1 cellular context compared by ENCODE assay signal in the genomic region with DNA sequence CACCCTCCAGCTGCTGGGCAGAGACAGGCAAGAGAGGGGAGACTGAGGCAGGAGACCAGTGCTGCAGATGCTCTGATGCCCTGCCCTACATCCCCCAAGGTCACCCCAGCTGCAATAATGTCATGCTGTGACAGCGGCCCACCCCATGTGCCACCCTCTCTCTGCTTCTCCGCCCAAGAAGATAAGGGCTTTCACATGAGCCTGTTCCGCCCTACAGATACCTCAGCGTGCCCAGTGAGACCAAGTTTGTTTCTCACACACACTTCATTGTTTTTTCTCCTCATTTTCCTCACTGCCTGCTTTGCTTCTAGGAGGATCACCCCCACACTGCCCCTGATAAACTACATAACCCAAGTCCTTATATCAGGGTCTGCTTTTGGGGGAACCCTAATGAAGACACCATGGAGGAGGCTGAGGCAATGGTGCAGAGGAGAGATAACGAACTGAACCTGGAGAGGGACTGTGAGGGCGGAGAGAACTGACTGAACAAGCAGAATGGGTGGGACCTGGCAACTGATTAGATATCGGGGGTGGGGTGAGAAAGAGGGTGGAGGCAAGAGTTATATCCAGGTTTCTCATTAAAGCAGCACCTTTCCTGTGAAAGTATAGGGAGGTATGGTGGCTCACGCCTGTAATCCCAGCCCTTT.
TF ChIP-seq lines count a peak whose summit lies in the region.

No MANE protein-coding gene starts in this region.

TF ChIP-seq in K562, 482 proteins besides CTCF, POLR2A, EP300 and RAD21 (continued from another document and continues in another):
- TF ChIP-seq PCBP2 (IDR thresholded peaks at IDR 0.05; ENCODE audit: low read depth, low read length, poor library complexity, severe bottlenecking) (no peak), KDM5B (IDR thresholded peaks at IDR 0.05; ENCODE audit: insufficient replicate concordance, low read depth, low read length) (no peak), NBN (IDR thresholded peaks at IDR 0.05; ENCODE audit: low read depth) (peak; percentile 91), TRIM24 (IDR thresholded peaks at IDR 0.05) (peak; percentile 62 to 68; a peak in 3 of 4 replicates), MYC (IDR thresholded peaks at IDR 0.05; ENCODE audit: low read depth, low read length) (peak; percentile 63), MYC (CRISPR knock-in tag; IDR thresholded peaks at IDR 0.05; ENCODE audit: borderline replicate concordance, low read depth) (no peak), ZNF589 (CRISPR knock-in tag; IDR thresholded peaks at IDR 0.05; ENCODE audit: low read depth) (0 out of 2 replicates have a peak, but pooled peaks have one; percentile 48), CREB1 (IDR thresholded peaks at IDR 0.05) (no peak), CREB1 (CRISPR knock-in tag; IDR thresholded peaks at IDR 0.05) (no peak), NEUROD1 (IDR thresholded peaks at IDR 0.05; ENCODE audit: borderline replicate concordance, low read depth, low read length, partially characterized antibody) (peak; percentile 34), FOXK1 (CRISPR knock-in tag; IDR thresholded peaks at IDR 0.05; ENCODE audit: borderline replicate concordance) (no peak), ZEB2 (IDR thresholded peaks at IDR 0.05) (peak; percentile 85; the same call in 1 of the 2 replicates), ZNF3 (CRISPR knock-in tag; IDR thresholded peaks at IDR 0.05) (no peak), CEBPG (CRISPR knock-in tag; IDR thresholded peaks at IDR 0.05) (peak; percentile 46; the same call in 1 of the 2 replicates), CEBPG (tag; conservative IDR thresholded peaks at IDR 0.05 in 1 of 2, IDR thresholded peaks at IDR 0.05 in 1 of 2) (no peak), FUS (optimal IDR thresholded peaks at IDR 0.05; ENCODE audit: low read depth, low read length) (no peak), FOSL1 (tag; conservative IDR thresholded peaks at IDR 0.05) (no peak; the same call in 1 of the 2 replicates), SREBF2 (CRISPR knock-in tag; IDR thresholded peaks at IDR 0.05) (no peak), ZNF184 (CRISPR knock-in tag; IDR thresholded peaks at IDR 0.05) (no peak), RBFOX2 (IDR thresholded peaks at IDR 0.05; ENCODE audit: low read depth, low read length) (peak; percentile 45), MED1 (CRISPR knock-in tag; IDR thresholded peaks at IDR 0.05; ENCODE audit: borderline replicate concordance) (no peak), RFX7 (CRISPR knock-in tag; IDR thresholded peaks at IDR 0.05) (no peak; the same call in 1 of the 2 replicates), RUNX1 (IDR thresholded peaks at IDR 0.05; ENCODE audit: low read depth) (0 out of 2 replicates have a peak, but pooled peaks have one; percentile 20), HLTF (IDR thresholded peaks at IDR 0.05) (no peak), BHLHE40 (IDR thresholded peaks at IDR 0.05; ENCODE audit: low read length) (peak; percentile 66; the same call in 1 of the 2 replicates), SIRT6 (IDR thresholded peaks at IDR 0.05; ENCODE audit: low read depth, low read length) (no peak), ZNF133 (CRISPR knock-in tag; IDR thresholded peaks at IDR 0.05) (no peak), GATAD2B (IDR thresholded peaks at IDR 0.05; ENCODE audit: borderline replicate concordance) (peak; percentile 66), NR4A1 (CRISPR knock-in tag; IDR thresholded peaks at IDR 0.05) (no peak), NR4A1 (tag; IDR thresholded peaks at IDR 0.05) (peak; percentile 31; the same call in 1 of the 2 replicates), ATF7 (IDR thresholded peaks at IDR 0.05) (peak; percentile 75; the same call in 1 of the 2 replicates), KHSRP (IDR thresholded peaks at IDR 0.05) (no peak), MEF2D (tag; conservative IDR thresholded peaks at IDR 0.05; ENCODE audit: low read depth) (peak; percentile 61; the same call in 1 of the 2 replicates), STAT5A (IDR thresholded peaks at IDR 0.05; ENCODE audit: borderline replicate concordance, low read length) (peak; percentile 51; the same call in 1 of the 2 replicates)
- TF ChIP-seq, protein P1, sequence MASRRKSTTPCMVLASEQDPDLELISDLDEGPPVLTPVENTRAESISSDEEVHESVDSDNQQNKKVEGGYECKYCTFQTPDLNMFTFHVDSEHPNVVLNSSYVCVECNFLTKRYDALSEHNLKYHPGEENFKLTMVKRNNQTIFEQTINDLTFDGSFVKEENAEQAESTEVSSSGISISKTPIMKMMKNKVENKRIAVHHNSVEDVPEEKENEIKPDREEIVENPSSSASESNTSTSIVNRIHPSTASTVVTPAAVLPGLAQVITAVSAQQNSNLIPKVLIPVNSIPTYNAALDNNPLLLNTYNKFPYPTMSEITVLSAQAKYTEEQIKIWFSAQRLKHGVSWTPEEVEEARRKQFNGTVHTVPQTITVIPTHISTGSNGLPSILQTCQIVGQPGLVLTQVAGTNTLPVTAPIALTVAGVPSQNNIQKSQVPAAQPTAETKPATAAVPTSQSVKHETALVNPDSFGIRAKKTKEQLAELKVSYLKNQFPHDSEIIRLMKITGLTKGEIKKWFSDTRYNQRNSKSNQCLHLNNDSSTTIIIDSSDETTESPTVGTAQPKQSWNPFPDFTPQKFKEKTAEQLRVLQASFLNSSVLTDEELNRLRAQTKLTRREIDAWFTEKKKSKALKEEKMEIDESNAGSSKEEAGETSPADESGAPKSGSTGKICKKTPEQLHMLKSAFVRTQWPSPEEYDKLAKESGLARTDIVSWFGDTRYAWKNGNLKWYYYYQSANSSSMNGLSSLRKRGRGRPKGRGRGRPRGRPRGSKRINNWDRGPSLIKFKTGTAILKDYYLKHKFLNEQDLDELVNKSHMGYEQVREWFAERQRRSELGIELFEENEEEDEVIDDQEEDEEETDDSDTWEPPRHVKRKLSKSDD (conservative IDR thresholded peaks at IDR 0.05; ENCODE audit: low read length), result no peak
- TF ChIP-seq, protein P2, sequence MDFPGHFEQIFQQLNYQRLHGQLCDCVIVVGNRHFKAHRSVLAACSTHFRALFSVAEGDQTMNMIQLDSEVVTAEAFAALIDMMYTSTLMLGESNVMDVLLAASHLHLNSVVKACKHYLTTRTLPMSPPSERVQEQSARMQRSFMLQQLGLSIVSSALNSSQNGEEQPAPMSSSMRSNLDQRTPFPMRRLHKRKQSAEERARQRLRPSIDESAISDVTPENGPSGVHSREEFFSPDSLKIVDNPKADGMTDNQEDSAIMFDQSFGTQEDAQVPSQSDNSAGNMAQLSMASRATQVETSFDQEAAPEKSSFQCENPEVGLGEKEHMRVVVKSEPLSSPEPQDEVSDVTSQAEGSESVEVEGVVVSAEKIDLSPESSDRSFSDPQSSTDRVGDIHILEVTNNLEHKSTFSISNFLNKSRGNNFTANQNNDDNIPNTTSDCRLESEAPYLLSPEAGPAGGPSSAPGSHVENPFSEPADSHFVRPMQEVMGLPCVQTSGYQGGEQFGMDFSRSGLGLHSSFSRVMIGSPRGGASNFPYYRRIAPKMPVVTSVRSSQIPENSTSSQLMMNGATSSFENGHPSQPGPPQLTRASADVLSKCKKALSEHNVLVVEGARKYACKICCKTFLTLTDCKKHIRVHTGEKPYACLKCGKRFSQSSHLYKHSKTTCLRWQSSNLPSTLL (IDR thresholded peaks at IDR 0.05), result no peak
- TF ChIP-seq, protein P3, sequence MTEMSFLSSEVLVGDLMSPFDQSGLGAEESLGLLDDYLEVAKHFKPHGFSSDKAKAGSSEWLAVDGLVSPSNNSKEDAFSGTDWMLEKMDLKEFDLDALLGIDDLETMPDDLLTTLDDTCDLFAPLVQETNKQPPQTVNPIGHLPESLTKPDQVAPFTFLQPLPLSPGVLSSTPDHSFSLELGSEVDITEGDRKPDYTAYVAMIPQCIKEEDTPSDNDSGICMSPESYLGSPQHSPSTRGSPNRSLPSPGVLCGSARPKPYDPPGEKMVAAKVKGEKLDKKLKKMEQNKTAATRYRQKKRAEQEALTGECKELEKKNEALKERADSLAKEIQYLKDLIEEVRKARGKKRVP (CRISPR knock-in tag; IDR thresholded peaks at IDR 0.05), result peak; percentile 67
- TF ChIP-seq, protein P4, sequence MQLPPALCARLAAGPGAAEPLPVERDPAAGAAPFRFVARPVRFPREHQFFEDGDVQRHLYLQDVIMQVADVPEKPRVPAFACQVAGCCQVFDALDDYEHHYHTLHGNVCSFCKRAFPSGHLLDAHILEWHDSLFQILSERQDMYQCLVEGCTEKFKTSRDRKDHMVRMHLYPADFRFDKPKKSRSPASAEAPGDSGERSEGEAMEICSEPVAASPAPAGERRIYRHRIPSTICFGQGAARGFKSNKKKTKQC (CRISPR knock-in tag; IDR thresholded peaks at IDR 0.05), result no peak
- TF ChIP-seq, protein P5, sequence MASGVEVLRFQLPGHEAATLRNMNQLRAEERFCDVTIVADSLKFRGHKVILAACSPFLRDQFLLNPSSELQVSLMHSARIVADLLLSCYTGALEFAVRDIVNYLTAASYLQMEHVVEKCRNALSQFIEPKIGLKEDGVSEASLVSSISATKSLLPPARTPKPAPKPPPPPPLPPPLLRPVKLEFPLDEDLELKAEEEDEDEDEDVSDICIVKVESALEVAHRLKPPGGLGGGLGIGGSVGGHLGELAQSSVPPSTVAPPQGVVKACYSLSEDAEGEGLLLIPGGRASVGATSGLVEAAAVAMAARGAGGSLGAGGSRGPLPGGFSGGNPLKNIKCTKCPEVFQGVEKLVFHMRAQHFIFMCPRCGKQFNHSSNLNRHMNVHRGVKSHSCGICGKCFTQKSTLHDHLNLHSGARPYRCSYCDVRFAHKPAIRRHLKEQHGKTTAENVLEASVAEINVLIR (CRISPR knock-in tag; IDR thresholded peaks at IDR 0.05), result no peak
- TF ChIP-seq, protein P6, sequence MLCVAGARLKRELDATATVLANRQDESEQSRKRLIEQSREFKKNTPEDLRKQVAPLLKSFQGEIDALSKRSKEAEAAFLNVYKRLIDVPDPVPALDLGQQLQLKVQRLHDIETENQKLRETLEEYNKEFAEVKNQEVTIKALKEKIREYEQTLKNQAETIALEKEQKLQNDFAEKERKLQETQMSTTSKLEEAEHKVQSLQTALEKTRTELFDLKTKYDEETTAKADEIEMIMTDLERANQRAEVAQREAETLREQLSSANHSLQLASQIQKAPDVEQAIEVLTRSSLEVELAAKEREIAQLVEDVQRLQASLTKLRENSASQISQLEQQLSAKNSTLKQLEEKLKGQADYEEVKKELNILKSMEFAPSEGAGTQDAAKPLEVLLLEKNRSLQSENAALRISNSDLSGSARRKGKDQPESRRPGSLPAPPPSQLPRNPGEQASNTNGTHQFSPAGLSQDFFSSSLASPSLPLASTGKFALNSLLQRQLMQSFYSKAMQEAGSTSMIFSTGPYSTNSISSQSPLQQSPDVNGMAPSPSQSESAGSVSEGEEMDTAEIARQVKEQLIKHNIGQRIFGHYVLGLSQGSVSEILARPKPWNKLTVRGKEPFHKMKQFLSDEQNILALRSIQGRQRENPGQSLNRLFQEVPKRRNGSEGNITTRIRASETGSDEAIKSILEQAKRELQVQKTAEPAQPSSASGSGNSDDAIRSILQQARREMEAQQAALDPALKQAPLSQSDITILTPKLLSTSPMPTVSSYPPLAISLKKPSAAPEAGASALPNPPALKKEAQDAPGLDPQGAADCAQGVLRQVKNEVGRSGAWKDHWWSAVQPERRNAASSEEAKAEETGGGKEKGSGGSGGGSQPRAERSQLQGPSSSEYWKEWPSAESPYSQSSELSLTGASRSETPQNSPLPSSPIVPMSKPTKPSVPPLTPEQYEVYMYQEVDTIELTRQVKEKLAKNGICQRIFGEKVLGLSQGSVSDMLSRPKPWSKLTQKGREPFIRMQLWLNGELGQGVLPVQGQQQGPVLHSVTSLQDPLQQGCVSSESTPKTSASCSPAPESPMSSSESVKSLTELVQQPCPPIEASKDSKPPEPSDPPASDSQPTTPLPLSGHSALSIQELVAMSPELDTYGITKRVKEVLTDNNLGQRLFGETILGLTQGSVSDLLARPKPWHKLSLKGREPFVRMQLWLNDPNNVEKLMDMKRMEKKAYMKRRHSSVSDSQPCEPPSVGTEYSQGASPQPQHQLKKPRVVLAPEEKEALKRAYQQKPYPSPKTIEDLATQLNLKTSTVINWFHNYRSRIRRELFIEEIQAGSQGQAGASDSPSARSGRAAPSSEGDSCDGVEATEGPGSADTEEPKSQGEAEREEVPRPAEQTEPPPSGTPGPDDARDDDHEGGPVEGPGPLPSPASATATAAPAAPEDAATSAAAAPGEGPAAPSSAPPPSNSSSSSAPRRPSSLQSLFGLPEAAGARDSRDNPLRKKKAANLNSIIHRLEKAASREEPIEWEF (CRISPR knock-in tag; IDR thresholded peaks at IDR 0.05), result no peak
- TF ChIP-seq, protein P7, sequence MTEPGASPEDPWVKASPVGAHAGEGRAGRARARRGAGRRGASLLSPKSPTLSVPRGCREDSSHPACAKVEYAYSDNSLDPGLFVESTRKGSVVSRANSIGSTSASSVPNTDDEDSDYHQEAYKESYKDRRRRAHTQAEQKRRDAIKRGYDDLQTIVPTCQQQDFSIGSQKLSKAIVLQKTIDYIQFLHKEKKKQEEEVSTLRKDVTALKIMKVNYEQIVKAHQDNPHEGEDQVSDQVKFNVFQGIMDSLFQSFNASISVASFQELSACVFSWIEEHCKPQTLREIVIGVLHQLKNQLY (CRISPR knock-in tag; conservative IDR thresholded peaks at IDR 0.05), result no peak
- TF ChIP-seq, protein P8, sequence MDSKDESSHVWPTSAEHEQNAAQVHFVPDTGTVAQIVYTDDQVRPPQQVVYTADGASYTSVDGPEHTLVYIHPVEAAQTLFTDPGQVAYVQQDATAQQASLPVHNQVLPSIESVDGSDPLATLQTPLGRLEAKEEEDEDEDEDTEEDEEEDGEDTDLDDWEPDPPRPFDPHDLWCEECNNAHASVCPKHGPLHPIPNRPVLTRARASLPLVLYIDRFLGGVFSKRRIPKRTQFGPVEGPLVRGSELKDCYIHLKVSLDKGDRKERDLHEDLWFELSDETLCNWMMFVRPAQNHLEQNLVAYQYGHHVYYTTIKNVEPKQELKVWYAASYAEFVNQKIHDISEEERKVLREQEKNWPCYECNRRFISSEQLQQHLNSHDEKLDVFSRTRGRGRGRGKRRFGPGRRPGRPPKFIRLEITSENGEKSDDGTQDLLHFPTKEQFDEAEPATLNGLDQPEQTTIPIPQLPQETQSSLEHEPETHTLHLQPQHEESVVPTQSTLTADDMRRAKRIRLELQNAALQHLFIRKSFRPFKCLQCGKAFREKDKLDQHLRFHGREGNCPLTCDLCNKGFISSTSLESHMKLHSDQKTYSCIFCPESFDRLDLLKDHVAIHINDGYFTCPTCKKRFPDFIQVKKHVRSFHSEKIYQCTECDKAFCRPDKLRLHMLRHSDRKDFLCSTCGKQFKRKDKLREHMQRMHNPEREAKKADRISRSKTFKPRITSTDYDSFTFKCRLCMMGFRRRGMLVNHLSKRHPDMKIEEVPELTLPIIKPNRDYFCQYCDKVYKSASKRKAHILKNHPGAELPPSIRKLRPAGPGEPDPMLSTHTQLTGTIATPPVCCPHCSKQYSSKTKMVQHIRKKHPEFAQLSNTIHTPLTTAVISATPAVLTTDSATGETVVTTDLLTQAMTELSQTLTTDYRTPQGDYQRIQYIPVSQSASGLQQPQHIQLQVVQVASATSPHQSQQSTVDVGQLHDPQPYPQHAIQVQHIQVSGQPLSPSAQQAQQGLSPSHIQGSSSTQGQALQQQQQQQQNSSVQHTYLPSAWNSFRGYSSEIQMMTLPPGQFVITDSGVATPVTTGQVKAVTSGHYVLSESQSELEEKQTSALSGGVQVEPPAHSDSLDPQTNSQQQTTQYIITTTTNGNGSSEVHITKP (IDR thresholded peaks at IDR 0.05; ENCODE audit: partially characterized antibody), result peak; percentile 55
